In the genomic region with DNA sequence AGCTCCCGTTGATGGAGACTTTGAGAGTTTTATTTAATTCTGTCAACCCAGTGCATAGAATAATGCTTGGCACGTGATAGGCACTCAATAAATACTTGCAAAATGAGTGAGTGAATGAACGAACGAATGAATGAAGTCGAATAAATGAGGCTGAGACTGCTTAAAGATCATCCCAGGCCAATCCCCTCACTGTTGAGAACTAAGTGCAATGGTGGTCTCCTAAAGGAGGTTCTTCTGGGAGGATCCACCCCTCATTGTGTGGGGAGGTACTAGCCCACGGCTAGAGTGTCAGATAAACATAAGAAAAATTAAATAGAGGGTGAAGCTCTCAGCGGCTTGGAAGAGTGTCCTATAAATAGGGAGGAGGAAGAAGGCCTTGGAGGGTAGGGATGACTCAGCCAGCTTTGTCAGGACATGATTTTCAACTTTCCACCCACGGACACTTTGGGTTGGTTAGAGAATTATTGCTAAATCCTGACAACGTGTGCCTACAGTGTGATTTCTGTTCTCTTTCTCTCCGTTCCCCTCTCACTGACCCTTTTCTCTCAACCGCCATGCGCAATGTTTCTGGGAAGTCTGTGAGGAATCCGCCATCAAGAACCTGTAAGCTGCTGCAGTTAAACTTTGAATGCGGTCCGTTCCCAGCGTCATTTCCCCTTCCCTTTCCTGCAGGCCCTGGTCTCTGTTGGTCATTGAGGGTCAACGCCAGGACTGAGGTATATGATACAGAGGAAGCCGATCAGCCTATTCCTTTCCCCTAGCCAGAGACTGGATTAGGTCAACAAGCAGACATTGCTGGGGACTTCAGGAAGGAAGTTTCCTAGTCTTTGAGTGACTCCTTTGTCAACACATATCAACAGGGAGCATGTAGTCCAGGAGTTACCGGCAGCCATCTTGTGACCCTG, we compare ENCODE assay signal across 1 cellular context.
TF ChIP-seq lines count a peak whose summit lies in the region.

No MANE protein-coding gene starts in this region.

TF ChIP-seq in K562, 482 proteins besides CTCF, POLR2A, EP300 and RAD21 (continued from another document and continues in another):
- TF ChIP-seq MGA (IDR thresholded peaks at IDR 0.05) (peak; percentile 63), NR2C1 (IDR thresholded peaks at IDR 0.05) (0 out of 2 replicates have a peak, but pooled peaks have one; percentile 10), NR2C1 (tag; IDR thresholded peaks at IDR 0.05) (peak; percentile 72; the same call in 1 of the 2 replicates), TBL1XR1 (IDR thresholded peaks at IDR 0.05; ENCODE audit: low read length in 2 of 2) (0 out of 4 replicates have a peak, but pooled peaks of 1 of the 2 experiments have one; percentile 26), ARNT (IDR thresholded peaks at IDR 0.05) (no peak), MEF2A (IDR thresholded peaks at IDR 0.05; ENCODE audit: control insufficient read depth, low read depth, low read length) (peak; percentile 71), ASH1L (IDR thresholded peaks at IDR 0.05; ENCODE audit: borderline replicate concordance, low read depth, partially characterized antibody) (no peak), ZEB2 (IDR thresholded peaks at IDR 0.05) (no peak), POLR2H (tag; IDR thresholded peaks at IDR 0.05; ENCODE audit: low read depth) (0 out of 2 replicates have a peak, but pooled peaks have one; percentile 34), CEBPB (tag; IDR thresholded peaks at IDR 0.05) (peak; percentile 88), EP400 (IDR thresholded peaks at IDR 0.05) (peak; percentile 55), ATF3 (IDR thresholded peaks at IDR 0.05) (peak; percentile 92), ATF3 (CRISPR knock-in tag; conservative IDR thresholded peaks at IDR 0.05) (no peak), KAT7 (CRISPR knock-in tag; IDR thresholded peaks at IDR 0.05; ENCODE audit: borderline replicate concordance) (no peak), SMARCA4 (IDR thresholded peaks at IDR 0.05) (peak; percentile 83), TCF3 (CRISPR knock-in tag; IDR thresholded peaks at IDR 0.05) (peak; percentile 49), YY1 (IDR thresholded peaks at IDR 0.05; ENCODE audit: borderline replicate concordance in 1 of 3, control insufficient read depth in 1 of 3, extremely low read depth in 1 of 3, insufficient read depth in 3 of 3, insufficient read length in 1 of 3, insufficient replicate concordance in 2 of 3, low read depth in 1 of 3, low read length in 2 of 3) (peak in 1 of 3 experiments; percentile 86), ZFP1 (CRISPR knock-in tag; IDR thresholded peaks at IDR 0.05) (no peak), ZNF41 (CRISPR knock-in tag; conservative IDR thresholded peaks at IDR 0.05) (0 out of 2 replicates have a peak, but pooled peaks have one; percentile 36), MECOM (CRISPR knock-in tag; IDR thresholded peaks at IDR 0.05) (0 out of 2 replicates have a peak, but pooled peaks have one; percentile 39), ZFP36 (IDR thresholded peaks at IDR 0.05; ENCODE audit: low read depth, low read length, partially characterized antibody) (peak; percentile 23), PHF20 (IDR thresholded peaks at IDR 0.05; ENCODE audit: partially characterized antibody) (peak; percentile 27), NFE2L1 (tag; IDR thresholded peaks at IDR 0.05; ENCODE audit: borderline replicate concordance, low read depth) (0 out of 2 replicates have a peak, but pooled peaks have one; percentile 4), NEUROD1 (IDR thresholded peaks at IDR 0.05; ENCODE audit: borderline replicate concordance, low read depth, low read length, partially characterized antibody) (peak; percentile 43), CBX8 (IDR thresholded peaks at IDR 0.05; ENCODE audit: borderline replicate concordance, extremely low read depth, low read depth, low read length, poor library complexity, severe bottlenecking) (no peak), JUN (IDR thresholded peaks at IDR 0.05; ENCODE audit: borderline replicate concordance, low read depth, low read length) (0 out of 2 replicates have a peak, but pooled peaks have one; percentile 52), JUN (CRISPR knock-in tag; IDR thresholded peaks at IDR 0.05; ENCODE audit: borderline replicate concordance) (no peak), MAFG (tag; conservative IDR thresholded peaks at IDR 0.05) (peak; percentile 78), TAL1 (IDR thresholded peaks at IDR 0.05) (0 out of 2 replicates have a peak, but pooled peaks have one; percentile 2), ZNF76 (CRISPR knock-in tag; IDR thresholded peaks at IDR 0.05; ENCODE audit: borderline replicate concordance) (0 out of 2 replicates have a peak, but pooled peaks have one; percentile 20), JUND (IDR thresholded peaks at IDR 0.05; ENCODE audit: borderline replicate concordance, low read depth, low read length) (peak; percentile 94), JUND (tag; IDR thresholded peaks at IDR 0.05; ENCODE audit: borderline replicate concordance, low read depth, low read length) (peak; percentile 91; the same call in 2 of the 3 replicates), NFE2 (IDR thresholded peaks at IDR 0.05; ENCODE audit: low read depth) (peak; percentile 94), ZNF766 (CRISPR knock-in tag; conservative IDR thresholded peaks at IDR 0.05) (peak; percentile 55; the same call in 1 of the 2 replicates), CREB1 (IDR thresholded peaks at IDR 0.05) (peak; percentile 42; the same call in 1 of the 2 replicates), CREB1 (CRISPR knock-in tag; IDR thresholded peaks at IDR 0.05) (no peak), MAFK (IDR thresholded peaks at IDR 0.05; ENCODE audit: low read length) (peak; percentile 54), NR4A1 (CRISPR knock-in tag; IDR thresholded peaks at IDR 0.05) (no peak), NR4A1 (tag; IDR thresholded peaks at IDR 0.05) (peak; percentile 82), FOXJ2 (tag; IDR thresholded peaks at IDR 0.05) (no peak), ZBTB33 (CRISPR knock-in tag; IDR thresholded peaks at IDR 0.05) (peak; percentile 14; the same call in 1 of the 2 replicates), HDAC2 (IDR thresholded peaks at IDR 0.05) (0 out of 2 replicates have a peak, but pooled peaks have one; percentile 52), FOXM1 (IDR thresholded peaks at IDR 0.05; ENCODE audit: low read depth) (peak; percentile 70), FOXM1 (CRISPR knock-in tag; IDR thresholded peaks at IDR 0.05; ENCODE audit: low read depth) (no peak)
- TF ChIP-seq, protein P1, sequence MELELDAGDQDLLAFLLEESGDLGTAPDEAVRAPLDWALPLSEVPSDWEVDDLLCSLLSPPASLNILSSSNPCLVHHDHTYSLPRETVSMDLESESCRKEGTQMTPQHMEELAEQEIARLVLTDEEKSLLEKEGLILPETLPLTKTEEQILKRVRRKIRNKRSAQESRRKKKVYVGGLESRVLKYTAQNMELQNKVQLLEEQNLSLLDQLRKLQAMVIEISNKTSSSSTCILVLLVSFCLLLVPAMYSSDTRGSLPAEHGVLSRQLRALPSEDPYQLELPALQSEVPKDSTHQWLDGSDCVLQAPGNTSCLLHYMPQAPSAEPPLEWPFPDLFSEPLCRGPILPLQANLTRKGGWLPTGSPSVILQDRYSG (tag; conservative IDR thresholded peaks at IDR 0.05; ENCODE audit: low read depth): peak; percentile 90
